ENCODE assay signal across 23 cellular contexts in the genomic region with DNA sequence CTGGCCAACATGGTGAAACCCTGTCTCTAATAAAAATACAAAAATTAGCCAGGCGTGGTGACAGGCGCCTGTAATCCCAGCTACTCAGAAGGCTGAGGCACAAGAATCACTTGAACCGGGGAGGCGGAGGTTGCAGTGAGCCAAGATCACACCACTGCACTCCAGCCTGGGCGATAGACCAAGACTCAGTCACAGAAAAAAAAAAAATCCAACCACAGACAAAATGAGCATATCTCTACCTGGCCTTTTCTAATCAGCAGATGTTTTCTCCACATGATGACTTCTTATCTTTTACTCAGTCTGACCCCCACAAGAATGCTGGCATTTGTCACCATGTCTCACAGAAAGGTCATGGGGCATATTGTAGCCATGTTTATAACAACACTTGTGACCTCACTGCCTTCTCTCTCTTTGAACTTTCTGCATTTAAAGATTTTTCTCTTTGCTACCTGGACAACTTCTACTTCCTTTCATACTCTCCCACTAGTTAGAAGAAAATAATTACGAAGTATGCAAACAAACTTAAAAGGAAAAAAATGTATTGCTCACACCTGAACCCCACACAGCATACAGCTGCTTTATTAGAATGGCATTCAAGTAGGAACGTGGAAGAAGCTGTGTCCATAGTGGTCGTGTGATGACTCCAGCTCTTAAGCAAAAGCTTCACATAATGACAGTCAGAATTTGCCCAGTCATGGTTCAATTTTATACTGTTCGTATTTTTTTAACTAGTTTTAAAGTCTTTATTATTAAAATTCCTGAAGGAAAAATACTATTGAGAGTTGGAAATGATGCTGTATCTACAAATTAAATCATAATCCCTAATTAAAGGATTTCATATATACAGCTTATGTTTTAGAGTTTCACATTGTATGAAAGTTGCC.
DNase-seq lines count a peak whose midpoint lies in the region; ATAC-seq, FAIRE-seq and TF ChIP-seq lines count a peak whose summit lies in the region.
"Had no signal": no experiment of that assay in that cellular context is flagged by ENCODE, and none has a peak within 500 bp of the region (broad histone marks: within the 10 kb centered on the region; RNA-seq: fewer than 3 reads in every experiment).

No MANE protein-coding gene starts in this region.

- no peak overlapping the region for H3K4me2 ChIP-seq in mesendoderm (ENCODE audit: low read length)
- H3K4me2 ChIP-seq: SK-N-SH had no signal

- H3K27ac Mint-ChIP-seq in stimulated activated memory B cell treated with anti-CD40 and anti-IgM and Interleukin-4, amounts not matched to agents 10 μg/mL and 1 μg/mL and 100 μg/mL, for 72 hours: no peak overlapping the region
- H3K27ac Mint-ChIP-seq: CD4-positive, CD25-positive, alpha-beta regulatory T cell; IgD-negative memory B cell had no signal

- no peak overlapping the region for H2BK120ac ChIP-seq in mesendoderm (ENCODE audit: low read depth, low read length)

- H3K79me2 ChIP-seq in mesendoderm (ENCODE audit: control insufficient read depth, insufficient read depth, low read length): no peaks in the 10 kb centered on the region

- H2AK5ac ChIP-seq in mesendoderm (ENCODE audit: low read length): no peak overlapping the region

- H3K4me3 Mint-ChIP-seq in stimulated activated memory B cell treated with anti-CD40 and anti-IgM and Interleukin-4, amounts not matched to agents 10 μg/mL and 1 μg/mL and 100 μg/mL, for 72 hours: no peak overlapping the region
- H3K4me3 Mint-ChIP-seq: CD4-positive, CD25-positive, alpha-beta regulatory T cell; IgD-negative memory B cell had no signal

- no peak for TF ChIP-seq CTCF in thyroid gland (IDR thresholded peaks at IDR 0.05)

- no peaks in the 10 kb centered on the region for H3K9me3 Mint-ChIP-seq in stimulated activated memory B cell treated with anti-CD40 and anti-IgM and Interleukin-4, amounts not matched to agents 10 μg/mL and 1 μg/mL and 100 μg/mL, for 72 hours
- H3K9me3 Mint-ChIP-seq: CD4-positive, CD25-positive, alpha-beta regulatory T cell had no signal

- intact Hi-C loops in thyroid gland (cut with DNase I): no loop called here

- no peaks in the 10 kb centered on the region for H3K79me1 ChIP-seq in mesendoderm (ENCODE audit: low read length)

- H4K5ac ChIP-seq in mesendoderm (ENCODE audit: low read length): no peak overlapping the region

- no peak overlapping the region for H3K23ac ChIP-seq in mesendoderm (ENCODE audit: low read length)

- H3K27ac ChIP-seq in mesendoderm (ENCODE audit: low read depth, low read length): no peak overlapping the region
- H3K27ac ChIP-seq in thyroid gland: peak overlapping the region; percentile 14 to 47 (median 42)
- H3K27ac ChIP-seq: HL-60 had no signal

- TF ChIP-seq POLR2A in GM12891 (IDR thresholded peaks at IDR 0.05; ENCODE audit: low read depth, low read length) (no peak), thyroid gland (IDR thresholded peaks at IDR 0.05) (no peak)

- no peak overlapping the region for H3K4ac ChIP-seq in mesendoderm (ENCODE audit: low read depth, low read length)

- FAIRE-seq in GM12891 (lab: Jason Lieb, UNC) (peak; percentile 66), RCC 7860 (lab: Jason Lieb, UNC) (peak; percentile 88)

- H3K36me3 ChIP-seq in mesendoderm (ENCODE audit: control insufficient read depth, insufficient read depth, low read length) (peaks cover 2% of the 10 kb centered on the region), thyroid gland (peaks cover 7 to 12% of the 10 kb centered on the region in 2 donors)

- no peaks in the 10 kb centered on the region for H3K4me1 Mint-ChIP-seq in stimulated activated memory B cell treated with anti-CD40 and anti-IgM and Interleukin-4, amounts not matched to agents 10 μg/mL and 1 μg/mL and 100 μg/mL, for 72 hours
- H3K4me1 Mint-ChIP-seq: CD4-positive, CD25-positive, alpha-beta regulatory T cell; IgD-negative memory B cell had no signal

- H2BK5ac ChIP-seq in mesendoderm (ENCODE audit: low read length): no peak overlapping the region

- H4K8ac ChIP-seq in mesendoderm (ENCODE audit: low read depth, low read length): no peak overlapping the region

- H3K4me1 ChIP-seq in mesendoderm (ENCODE audit: control insufficient read depth, low read depth, low read length) (no peaks in the 10 kb centered on the region), thyroid gland (peaks cover 0 to 4% of the 10 kb centered on the region in 2 donors)
- H3K4me1 ChIP-seq: BE2C had no signal

- H3K36me3 Mint-ChIP-seq in stimulated activated memory B cell treated with anti-CD40 and anti-IgM and Interleukin-4, amounts not matched to agents 10 μg/mL and 1 μg/mL and 100 μg/mL, for 72 hours: peaks cover 6% of the 10 kb centered on the region
- H3K36me3 Mint-ChIP-seq: CD4-positive, CD25-positive, alpha-beta regulatory T cell; IgD-negative memory B cell had no signal

- DNase-seq in GM12891 (ENCODE audit: insufficient read length, low spot score) (no peak), RCC 7860 (ENCODE audit: low spot score) (peak; percentile 86), mesendoderm (peak; percentile 81), thyroid gland (peak; percentile 71 to 77), NCI-H1417 treated with DMSO at 0.1 percent for 48 hours (lab: John Stamatoyannopoulos, UW) (no peak)
- DNase-seq: BE2C; CD4-positive, CD25-positive, alpha-beta regulatory T cell; COR-L47; DMS153; GF-D8; Kasumi-1; MM.1S; NCI-H1105; NCI-H1694; NCI-H2081 treated with DMSO at 0.1 percent for 48 hours; NCI-H446 treated with DMSO at 0.1 percent for 48 hours; RPMI8226; SHP77 treated with DMSO at 0.1 percent for 48 hours; SK-N-SH had no signal

- H3K9me3 ChIP-seq in thyroid gland: no peaks in the 10 kb centered on the region
- H3K9me3 ChIP-seq: BE2C, SK-N-SH had no signal

- H3K9ac ChIP-seq in mesendoderm (ENCODE audit: low read length): no peak overlapping the region
- H3K9ac ChIP-seq: SK-N-SH had no signal

- whole genome bisulfite sequencing in mesendoderm (ENCODE audit: extremely low coverage, insufficient coverage, low lambda C conversion rate): no CpG with 5 or more reads among the region's 9 CpGs
- 57% methylated on average over 9 of the region's 9 CpGs for WGBS in thyroid gland, 2 donors

- H3K4me3 ChIP-seq in mesendoderm (ENCODE audit: low read length) (no peak overlapping the region), thyroid gland (replicated peaks in 1 of 3) (no peak overlapping the region)

- no peak overlapping the region for H2BK15ac ChIP-seq in mesendoderm (replicated peaks; ENCODE audit: low read depth)

- no peak overlapping the region for H3K18ac ChIP-seq in mesendoderm (ENCODE audit: low read length)

- no peak for ATAC-seq in stimulated activated memory B cell treated with anti-CD40 and anti-IgM and Interleukin-4, amounts not matched to agents 10 μg/mL and 1 μg/mL and 100 μg/mL, for 72 hours
- ATAC-seq in GM18517 (IDR thresholded peaks at IDR 0.05; ENCODE audit: unreplicated experiment): no peak

- H3K27me3 Mint-ChIP-seq in stimulated activated memory B cell treated with anti-CD40 and anti-IgM and Interleukin-4, amounts not matched to agents 10 μg/mL and 1 μg/mL and 100 μg/mL, for 72 hours: no peaks in the 10 kb centered on the region
- H3K27me3 Mint-ChIP-seq: CD4-positive, CD25-positive, alpha-beta regulatory T cell had no signal

- H3K56ac ChIP-seq in mesendoderm (ENCODE audit: low read length): no peak overlapping the region

- H3K27me3 ChIP-seq in mesendoderm (ENCODE audit: insufficient read depth, low read length, poor library complexity): no peaks in the 10 kb centered on the region
- H3K27me3 ChIP-seq in thyroid gland: no peaks in the 10 kb centered on the region
- H3K27me3 ChIP-seq: BE2C had no signal

TF ChIP-seq in GM12891, 5 proteins besides CTCF, POLR2A, EP300 and RAD21:
- TF ChIP-seq SPI1 (IDR thresholded peaks at IDR 0.05; ENCODE audit: low read depth, low read length) (no peak), POLR2AphosphoS5 (IDR thresholded peaks at IDR 0.05; ENCODE audit: low read depth, low read length) (no peak), TAF1 (IDR thresholded peaks at IDR 0.05; ENCODE audit: low read depth, low read length) (no peak), PAX5 (IDR thresholded peaks at IDR 0.05; ENCODE audit: insufficient read depth, low read length, severe bottlenecking) (no peak), POU2F2 (IDR thresholded peaks at IDR 0.05; ENCODE audit: low read depth, low read length) (no peak)

Comparison
In these comparisons a context has a peak if more than half of its experiments do, and no peak if none do; other contexts are left out.
1. DNase-seq: peak in RCC 7860 (single experiment), mesendoderm (single experiment) and thyroid gland (2 of 2); none in GM12891 (single experiment) and NCI-H1417 treated with DMSO at 0.1 percent for 48 hours (single experiment).